ENCODE assay signal across 8 cellular contexts in the genomic region with DNA sequence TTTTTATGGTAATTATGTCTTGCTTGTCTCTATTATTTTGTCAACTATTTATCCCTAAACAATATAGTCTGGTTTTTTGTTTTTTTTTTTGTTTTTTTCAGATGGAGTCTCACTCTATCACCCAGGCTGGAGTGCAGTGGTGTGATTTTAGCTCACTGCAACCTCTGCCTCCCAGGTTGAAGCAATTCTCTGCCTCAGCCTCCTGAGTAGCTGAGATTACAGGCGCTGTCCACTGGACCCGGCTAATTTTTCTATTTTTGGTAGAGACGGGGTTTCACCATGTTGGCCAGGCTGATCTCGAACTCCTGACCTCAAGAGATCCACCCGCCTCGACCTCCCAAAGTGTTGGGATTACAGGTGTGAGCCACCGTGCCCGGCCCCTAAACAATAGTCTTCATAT. TPM values are rescaled to one million over a fixed set of nuclear protein-coding genes. Genes with fewer than 3 reads are reported as not detected.
DNase-seq lines count a peak whose midpoint lies in the region; ATAC-seq and TF ChIP-seq lines count a peak whose summit lies in the region.
"Not testable (repeated sequence)": the region's sequence is repeated elsewhere in the genome, so short reads cannot be mapped to it uniquely, and the experiment has no call there.

No MANE protein-coding gene starts in this region.

- TF ChIP-seq CTCF in SK-N-SH (IDR thresholded peaks at IDR 0.05); neural cell (IDR thresholded peaks at IDR 0.05; ENCODE audit: poor library complexity, severe bottlenecking): not testable (repeated sequence)

- DNase-seq in CD4-positive, CD25-positive, alpha-beta regulatory T cell; SK-N-SH; activated T-helper 2 cell treated with anti-CD3 and anti-CD28 coated beads, Interferon-gamma antibody, Interleukin-2, Interleukin-4, amounts not matched to agents 10 μg/mL and 5 μg/mL and 100 μg/mL, durations not matched to agents 14 hours and 24 hours and 36 hours (ENCODE audit: low spot score): not testable (repeated sequence)

- CTCF ChIA-PET in SK-N-SH (lab: Yijun Ruan, JAX) = interaction anchor here (4.3 kb wide), 1 partner anchor 14 kb away, joined by 33 read pairs; no protein-coding TSS in a partner anchor

- peaks cover 10 to 49% (median 33%) of the 10 kb centered on the region in 4 donors for H3K4me1 Mint-ChIP-seq in CD4-positive, CD25-positive, alpha-beta regulatory T cell
- peaks cover 30% of the 10 kb centered on the region for H3K4me1 Mint-ChIP-seq in activated T-helper 2 cell treated with anti-CD3 and anti-CD28 coated beads, Interferon-gamma antibody, Interleukin-2, Interleukin-4, amounts not matched to agents 10 μg/mL and 5 μg/mL and 100 μg/mL, durations not matched to agents 14 hours and 24 hours and 36 hours (ENCODE audit: low read depth)

- H3K4me2 ChIP-seq in SK-N-SH = peak overlapping the region; percentile 73
- not testable (repeated sequence) for H3K4me2 ChIP-seq in neural cell (ENCODE audit: low read length)

- not testable (repeated sequence) for TF ChIP-seq EP300 in SK-N-SH (IDR thresholded peaks at IDR 0.05; ENCODE audit: borderline replicate concordance in 1 of 2, low read depth in 1 of 2, low read length in 1 of 2); neural cell (conservative IDR thresholded peaks at IDR 0.05; ENCODE audit: poor library complexity, severe bottlenecking)

- H3K79me2 ChIP-seq in SK-N-SH (ENCODE audit: insufficient read depth) = peaks cover 91% of the 10 kb centered on the region
- H3K79me2 ChIP-seq in neural cell (replicated peaks; ENCODE audit: insufficient read depth, low read length) = not testable (repeated sequence)

- H3K9me3 Mint-ChIP-seq in CD4-positive, CD25-positive, alpha-beta regulatory T cell; activated T-helper 2 cell treated with anti-CD3 and anti-CD28 coated beads, Interferon-gamma antibody, Interleukin-2, Interleukin-4, amounts not matched to agents 10 μg/mL and 5 μg/mL and 100 μg/mL, durations not matched to agents 14 hours and 24 hours and 36 hours: not testable (repeated sequence)

- H3K9ac ChIP-seq in HUES48 (ENCODE audit: low read depth, low read length); iPS-18a (ENCODE audit: low read length); neural cell (ENCODE audit: low read length); subcutaneous abdominal adipose tissue (ENCODE audit: low read length in 5 of 5): not testable (repeated sequence)
- peak overlapping the region; percentile 95 for H3K9ac ChIP-seq in SK-N-SH
- peak overlapping the region in 1 of 2 donors; percentile 25 for H3K9ac ChIP-seq in duodenal mucosa (ENCODE audit: low read depth in 1 of 2, low read length in 2 of 2)

- H3F3A ChIP-seq in SK-N-SH (replicated peaks; ENCODE audit: insufficient read depth); neural cell (ENCODE audit: insufficient read depth, low read length, poor library complexity, severe bottlenecking): not testable (repeated sequence)

- ATAC-seq in CD4-positive, CD25-positive, alpha-beta regulatory T cell (ENCODE audit: low read depth in 2 of 2) = not testable (repeated sequence)

- not testable (repeated sequence) for H3K9me3 ChIP-seq in CD4-positive, CD25-positive, alpha-beta regulatory T cell (ENCODE audit: control insufficient read depth in 2 of 2, low read length in 2 of 2); HUES48 (ENCODE audit: control insufficient read depth, insufficient read depth, low read length); SK-N-SH; duodenal mucosa (ENCODE audit: control insufficient read depth in 1 of 2, low read length in 2 of 2); iPS-18a (ENCODE audit: control insufficient read depth, low read depth, low read length); neural cell (ENCODE audit: low read length); subcutaneous abdominal adipose tissue (ENCODE audit: control insufficient read depth in 5 of 5, low read length in 5 of 5)

- POLR2A ChIA-PET in SK-N-SH (lab: Yijun Ruan, JAX) = interaction anchor here (0.7 kb wide), 1 partner anchor 328 kb away, joined by 4 read pairs; no protein-coding TSS in a partner anchor

- H3K27ac Mint-ChIP-seq in CD4-positive, CD25-positive, alpha-beta regulatory T cell = peak overlapping the region in 1 of 3 donors; percentile 94
- H3K27ac Mint-ChIP-seq in activated T-helper 2 cell treated with anti-CD3 and anti-CD28 coated beads, Interferon-gamma antibody, Interleukin-2, Interleukin-4, amounts not matched to agents 10 μg/mL and 5 μg/mL and 100 μg/mL, durations not matched to agents 14 hours and 24 hours and 36 hours = peak overlapping the region; percentile 84

- H3K27ac ChIP-seq in CD4-positive, CD25-positive, alpha-beta regulatory T cell (ENCODE audit: insufficient read depth, low read length, poor library complexity, severe bottlenecking); HUES48 (ENCODE audit: low read depth, low read length); SK-N-SH (ENCODE audit: low read depth in 2 of 2, low read length in 1 of 2); iPS-18a (ENCODE audit: low read length); neural cell (ENCODE audit: low read length): not testable (repeated sequence)
- H3K27ac ChIP-seq in duodenal mucosa (ENCODE audit: low read depth, low read length) = peak overlapping the region; percentile 32
- H3K27ac ChIP-seq in subcutaneous abdominal adipose tissue (ENCODE audit: low read depth, low read length) = peak overlapping the region; percentile 23

- H2AFZ ChIP-seq in SK-N-SH (ENCODE audit: low read depth); neural cell (ENCODE audit: low read depth, low read length): not testable (repeated sequence)

- not testable (repeated sequence) for H3K4me3 ChIP-seq in CD4-positive, CD25-positive, alpha-beta regulatory T cell (ENCODE audit: low read depth, low read length); subcutaneous abdominal adipose tissue (ENCODE audit: low read depth in 1 of 5, low read length in 5 of 5)
- H3K4me3 ChIP-seq in HUES48 (ENCODE audit: low read depth, low read length) = peak overlapping the region; percentile 96
- H3K4me3 ChIP-seq in SK-N-SH (ENCODE audit: low read depth in 2 of 2, low read length in 1 of 2) = peak overlapping the region; percentile 57 to 68
- peak overlapping the region; percentile 29 to 30 for H3K4me3 ChIP-seq in duodenal mucosa (ENCODE audit: low read depth in 1 of 2, low read length in 2 of 2)
- H3K4me3 ChIP-seq in iPS-18a (ENCODE audit: low read length) = peak overlapping the region; percentile 62
- peak overlapping the region; percentile 43 for H3K4me3 ChIP-seq in neural cell (ENCODE audit: low read length)

- H3K4me3 Mint-ChIP-seq in CD4-positive, CD25-positive, alpha-beta regulatory T cell = peak overlapping the region; percentile 87 to 92 (median 90)
- H3K4me3 Mint-ChIP-seq in activated T-helper 2 cell treated with anti-CD3 and anti-CD28 coated beads, Interferon-gamma antibody, Interleukin-2, Interleukin-4, amounts not matched to agents 10 μg/mL and 5 μg/mL and 100 μg/mL, durations not matched to agents 14 hours and 24 hours and 36 hours (ENCODE audit: low read depth) = peak overlapping the region; percentile 87

- not testable (repeated sequence) for H3K9me2 ChIP-seq in SK-N-SH; neural cell (ENCODE audit: insufficient read depth, low read length)

- not testable (repeated sequence) for H3K27me3 Mint-ChIP-seq in CD4-positive, CD25-positive, alpha-beta regulatory T cell; activated T-helper 2 cell treated with anti-CD3 and anti-CD28 coated beads, Interferon-gamma antibody, Interleukin-2, Interleukin-4, amounts not matched to agents 10 μg/mL and 5 μg/mL and 100 μg/mL, durations not matched to agents 14 hours and 24 hours and 36 hours (ENCODE audit: low read depth)

- not testable (repeated sequence) for H3K27me3 ChIP-seq in CD4-positive, CD25-positive, alpha-beta regulatory T cell (ENCODE audit: control insufficient read depth, insufficient read depth, low read length); HUES48 (ENCODE audit: control insufficient read depth, insufficient read depth, low read length); SK-N-SH (ENCODE audit: insufficient read depth); duodenal mucosa (ENCODE audit: control insufficient read depth in 1 of 2, insufficient read depth in 2 of 2, low read length in 2 of 2); iPS-18a (ENCODE audit: control insufficient read depth, insufficient read depth, low read length); neural cell (ENCODE audit: insufficient read depth, low read depth, low read length); subcutaneous abdominal adipose tissue (ENCODE audit: control insufficient read depth in 5 of 5, insufficient read depth in 4 of 5, low read length in 5 of 5)

- intact Hi-C loops in activated T-helper 2 cell treated with anti-CD3 and anti-CD28 coated beads, Interferon-gamma antibody, Interleukin-2, Interleukin-4, amounts not matched to agents 10 μg/mL and 5 μg/mL and 100 μg/mL, durations not matched to agents 14 hours and 24 hours and 36 hours (cut with micrococcal nuclease) = not testable (repeated sequence)

- peaks cover 11% of the 10 kb centered on the region for H3K4me1 ChIP-seq in CD4-positive, CD25-positive, alpha-beta regulatory T cell (ENCODE audit: control insufficient read depth, insufficient read depth, low read length, poor library complexity, severe bottlenecking)
- not testable (repeated sequence) for H3K4me1 ChIP-seq in HUES48 (ENCODE audit: control insufficient read depth, insufficient read depth, low read length); iPS-18a (ENCODE audit: control insufficient read depth, low read depth, low read length)
- H3K4me1 ChIP-seq in SK-N-SH (ENCODE audit: control insufficient read depth in 1 of 2, insufficient read depth in 2 of 2, low read depth in 1 of 2, low read length in 1 of 2) (peaks cover 3 to 12% of the 10 kb centered on the region in 2 experiments; a peak in 1 of 4 replicates), duodenal mucosa (ENCODE audit: control insufficient read depth in 1 of 2, insufficient read depth in 2 of 2, low read length in 2 of 2) (peaks cover 18 to 22% of the 10 kb centered on the region in 2 donors), subcutaneous abdominal adipose tissue (ENCODE audit: control insufficient read depth in 5 of 5, insufficient read depth in 5 of 5, low read length in 5 of 5) (peaks cover 4 to 50% (median 17%) of the 10 kb centered on the region in 5 donors)

- H3K36me3 ChIP-seq in CD4-positive, CD25-positive, alpha-beta regulatory T cell (ENCODE audit: control insufficient read depth, insufficient read depth, low read length); duodenal mucosa (ENCODE audit: control insufficient read depth in 1 of 2, insufficient read depth in 2 of 2, low read length in 2 of 2); neural cell (ENCODE audit: insufficient read depth, low read length): not testable (repeated sequence)
- H3K36me3 ChIP-seq in HUES48 (ENCODE audit: control insufficient read depth, insufficient read depth, low read length) (peaks cover 38% of the 10 kb centered on the region), SK-N-SH (replicated peaks in 1 of 2; ENCODE audit: control insufficient read depth in 1 of 2, insufficient read depth in 2 of 2, low read length in 1 of 2) (peaks cover 7 to 41% of the 10 kb centered on the region in 2 experiments), iPS-18a (ENCODE audit: control insufficient read depth, low read depth, low read length) (peaks cover 20% of the 10 kb centered on the region), subcutaneous abdominal adipose tissue (ENCODE audit: control insufficient read depth in 5 of 5, insufficient read depth in 5 of 5, low read length in 5 of 5) (peaks cover 0 to 18% (median 4%) of the 10 kb centered on the region in 5 donors)

- TF ChIP-seq RAD21 in SK-N-SH (IDR thresholded peaks at IDR 0.05; ENCODE audit: low read length); neural cell (conservative IDR thresholded peaks at IDR 0.05): not testable (repeated sequence)

- WGBS in SK-N-SH (ENCODE audit: low lambda C conversion rate) = 94% methylated on average over 8 of the region's 8 CpGs

- peaks cover 12% of the 10 kb centered on the region for H3K36me3 Mint-ChIP-seq in CD4-positive, CD25-positive, alpha-beta regulatory T cell
- H3K36me3 Mint-ChIP-seq in activated T-helper 2 cell treated with anti-CD3 and anti-CD28 coated beads, Interferon-gamma antibody, Interleukin-2, Interleukin-4, amounts not matched to agents 10 μg/mL and 5 μg/mL and 100 μg/mL, durations not matched to agents 14 hours and 24 hours and 36 hours (ENCODE audit: low read depth) = peaks cover 46% of the 10 kb centered on the region

- H4K20me1 ChIP-seq in SK-N-SH (ENCODE audit: insufficient read depth); neural cell (ENCODE audit: insufficient read depth): not testable (repeated sequence)

RNA-seq across cellular contexts. Expression of a gene that starts 1.3 kb away (rescaled TPM):
- 9.6 TPM for total RNA-seq in CD4-positive, CD25-positive, alpha-beta regulatory T cell
- polyA plus RNA-seq in CD4-positive, CD25-positive, alpha-beta regulatory T cell = 10 to 100 TPM; 20.3 to 36.1 (median 27.9) TPM
- polyA plus RNA-seq in SK-N-SH (2012; rRNA removed) (98.9 and 104 TPM in 2 replicates), neural cell (41.5 and 46.9 TPM in 2 replicates)
- 92.3 and 94.5 TPM in 2 replicates for polyA plus RNA-seq in SK-N-SH (2012; cell fraction: cytosol; rRNA removed)
- polyA plus RNA-seq in SK-N-SH (2012; cell fraction: nucleus; rRNA removed) = 80.5 and 94.4 TPM in 2 replicates
- total RNA-seq in activated T-helper 2 cell treated with anti-CD3 and anti-CD28 coated beads, Interferon-gamma antibody, Interleukin-2, Interleukin-4, amounts not matched to agents 10 μg/mL and 5 μg/mL and 100 μg/mL, durations not matched to agents 14 hours and 24 hours and 36 hours = 73.4 and 82.9 TPM in 2 replicates
- 23.1 and 24.0 TPM in 2 replicates for polyA minus RNA-seq in neural cell

RNA-seq across cellular contexts. Expression of a gene that starts 1.5 kb away (rescaled TPM):
- total RNA-seq in CD4-positive, CD25-positive, alpha-beta regulatory T cell = 13.4 TPM
- 10 to 100 TPM in 1 of 4 donors, 1 to 10 TPM in 3; 7.1 to 13.3 (median 8.6) TPM for polyA plus RNA-seq in CD4-positive, CD25-positive, alpha-beta regulatory T cell
- polyA plus RNA-seq in SK-N-SH (2012; rRNA removed) (9.6 and 11.4 TPM in 2 replicates), neural cell (14.0 and 17.4 TPM in 2 replicates)
- polyA plus RNA-seq in SK-N-SH (2012; cell fraction: cytosol; rRNA removed) = 11.2 and 12.0 TPM in 2 replicates
- 19.5 and 19.8 TPM in 2 replicates for polyA plus RNA-seq in SK-N-SH (2012; cell fraction: nucleus; rRNA removed)
- total RNA-seq in activated T-helper 2 cell treated with anti-CD3 and anti-CD28 coated beads, Interferon-gamma antibody, Interleukin-2, Interleukin-4, amounts not matched to agents 10 μg/mL and 5 μg/mL and 100 μg/mL, durations not matched to agents 14 hours and 24 hours and 36 hours = 21.2 and 21.5 TPM in 2 replicates
- polyA minus RNA-seq in neural cell = 32.9 and 33.4 TPM in 2 replicates

RNA-seq across cellular contexts. Expression of a gene that starts 20.8 kb away (rescaled TPM):
- not detected for total RNA-seq in CD4-positive, CD25-positive, alpha-beta regulatory T cell
- polyA plus RNA-seq in CD4-positive, CD25-positive, alpha-beta regulatory T cell = under 1 TPM in 3 of 4 donors, not detected in 1; 0.15 to 0.53 (median 0.32) TPM
- 0.50 and 0.53 TPM in 2 replicates for polyA plus RNA-seq in SK-N-SH (2012; rRNA removed)
- polyA plus RNA-seq in SK-N-SH (2012; cell fraction: cytosol; rRNA removed) = 0.28 and 0.46 TPM in 2 replicates
- 1.2 and 1.3 TPM in 2 replicates for polyA plus RNA-seq in SK-N-SH (2012; cell fraction: nucleus; rRNA removed)
- total RNA-seq in activated T-helper 2 cell treated with anti-CD3 and anti-CD28 coated beads, Interferon-gamma antibody, Interleukin-2, Interleukin-4, amounts not matched to agents 10 μg/mL and 5 μg/mL and 100 μg/mL, durations not matched to agents 14 hours and 24 hours and 36 hours = 0.25 and 0.27 TPM in 2 replicates
- not detected in 2 replicates for polyA plus RNA-seq in neural cell
- not detected in 2 replicates for polyA minus RNA-seq in neural cell

RNA-seq across cellular contexts. Expression of a gene that starts 39.9 kb away (rescaled TPM):
- total RNA-seq in CD4-positive, CD25-positive, alpha-beta regulatory T cell = not detected
- not detected for polyA plus RNA-seq in CD4-positive, CD25-positive, alpha-beta regulatory T cell
- 0.03 TPM in 1 of 2 replicates, not detected in the other for polyA plus RNA-seq in SK-N-SH (2012; rRNA removed)
- polyA plus RNA-seq in SK-N-SH (2012; cell fraction: cytosol; rRNA removed) = 0.03 and 0.04 TPM in 2 replicates
- polyA plus RNA-seq in SK-N-SH (2012; cell fraction: nucleus; rRNA removed) = 0.04 and 0.23 TPM in 2 replicates
- total RNA-seq in activated T-helper 2 cell treated with anti-CD3 and anti-CD28 coated beads, Interferon-gamma antibody, Interleukin-2, Interleukin-4, amounts not matched to agents 10 μg/mL and 5 μg/mL and 100 μg/mL, durations not matched to agents 14 hours and 24 hours and 36 hours = 0.30 and 0.59 TPM in 2 replicates
- 1.6 and 2.0 TPM in 2 replicates for polyA plus RNA-seq in neural cell
- polyA minus RNA-seq in neural cell = 1.5 and 2.0 TPM in 2 replicates

RNA-seq across cellular contexts. Expression of a gene that starts 48.6 kb away (rescaled TPM):
- 65.1 TPM for total RNA-seq in CD4-positive, CD25-positive, alpha-beta regulatory T cell
- 10 to 100 TPM; 72.3 to 86.5 (median 78.4) TPM for polyA plus RNA-seq in CD4-positive, CD25-positive, alpha-beta regulatory T cell
- polyA plus RNA-seq in SK-N-SH (2012; rRNA removed) = 96.2 and 120 TPM in 2 replicates
- 112 and 114 TPM in 2 replicates for polyA plus RNA-seq in SK-N-SH (2012; cell fraction: cytosol; rRNA removed)
- 106 and 122 TPM in 2 replicates for polyA plus RNA-seq in SK-N-SH (2012; cell fraction: nucleus; rRNA removed)
- 119 and 123 TPM in 2 replicates for total RNA-seq in activated T-helper 2 cell treated with anti-CD3 and anti-CD28 coated beads, Interferon-gamma antibody, Interleukin-2, Interleukin-4, amounts not matched to agents 10 μg/mL and 5 μg/mL and 100 μg/mL, durations not matched to agents 14 hours and 24 hours and 36 hours
- polyA plus RNA-seq in neural cell = 84.9 and 116 TPM in 2 replicates
- polyA minus RNA-seq in neural cell = 99.6 and 168 TPM in 2 replicates
